10 cellular contexts compared by ENCODE assay signal in the genomic region with DNA sequence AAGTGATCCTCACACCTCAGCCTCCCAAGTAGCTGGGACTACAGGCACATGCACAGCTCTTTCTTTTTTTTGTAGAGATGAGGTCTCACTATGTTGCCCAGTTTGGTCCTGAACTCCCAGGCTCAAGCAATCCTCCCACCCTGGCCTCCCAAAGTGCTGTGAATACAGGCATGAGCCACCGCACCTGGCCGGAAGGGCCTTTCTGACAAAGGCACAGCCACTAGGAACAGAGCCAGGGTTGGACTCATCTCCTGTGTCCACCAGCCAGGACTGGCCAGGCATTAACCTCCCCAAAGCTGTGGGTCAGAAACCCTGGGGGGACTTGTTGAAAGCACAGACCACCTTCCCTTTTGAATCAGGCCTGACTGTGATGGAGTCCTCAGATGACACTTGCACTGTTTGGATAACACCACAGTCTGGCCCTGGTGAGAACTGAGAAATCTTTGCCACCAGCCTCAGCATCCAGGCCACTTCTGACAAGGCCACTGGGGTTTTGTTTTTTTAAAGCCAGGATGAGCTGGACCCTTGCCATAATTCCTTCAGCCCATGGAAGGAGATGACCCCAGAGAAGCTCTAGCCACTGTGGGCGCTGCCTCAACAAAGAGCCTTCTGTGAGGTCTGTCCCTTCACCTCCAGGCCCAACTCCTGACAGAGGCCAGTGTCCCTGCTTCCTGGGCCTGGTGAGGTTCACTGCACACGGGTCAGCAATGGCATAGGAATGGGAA. TPM values are rescaled to one million over a fixed set of nuclear protein-coding genes. Genes with fewer than 3 reads are reported as not detected.
A peak's percentile ranks its signal among the peaks of the same experiment; 100 is the strongest.
DNase-seq lines count a peak whose midpoint lies in the region; ATAC-seq and TF ChIP-seq lines count a peak whose summit lies in the region.
"Had no signal": no experiment of that assay in that cellular context is flagged by ENCODE, and none has a peak within 500 bp of the region (broad histone marks: within the 10 kb centered on the region; RNA-seq: fewer than 3 reads in every experiment).

No MANE protein-coding gene starts in this region.

- POLR2A ChIA-PET in Panc1 (lab: Charles Lee): no interaction called here

- no peak for ATAC-seq in Panc1
- ATAC-seq in GM21423 (IDR thresholded peaks at IDR 0.05; ENCODE audit: unreplicated experiment): no peak

- intact Hi-C loops in Panc1 (cut with micrococcal nuclease; ENCODE audit: unreplicated experiment): no loop called here

- no peaks in the 10 kb centered on the region for H3K27me3 ChIP-seq in Panc1 (ENCODE audit: control insufficient read depth, insufficient read depth, low read length)

- peak overlapping the region; percentile 31 for H3K27ac Mint-ChIP-seq in T-helper 1 cell treated with Interleukin-12 subunit alpha and Interleukin-12 subunit beta and Interleukin-4 antibody, amounts not matched to agents 30 μg/mL and 1 μg/mL, for 36 hours
- H3K27ac Mint-ChIP-seq in progenitor cell of endocrine pancreas: no peak overlapping the region

- in situ Hi-C loops in Panc1 (cut with HindIII; ENCODE audit: low pct_unique_long_range_greater_than_20kb, low sequenced_read_pairs): no loop called here

- CTCF ChIA-PET in Panc1 (lab: Charles Lee): interaction anchor here (0.6 to 0.9 kb wide), 2 partner anchors 18 to 24 kb away, joined by 3 to 13 read pairs; no protein-coding TSS in a partner anchor

- no peaks in the 10 kb centered on the region for H3K9me3 Mint-ChIP-seq in T-helper 1 cell treated with Interleukin-12 subunit alpha and Interleukin-12 subunit beta and Interleukin-4 antibody, amounts not matched to agents 30 μg/mL and 1 μg/mL, for 36 hours
- H3K9me3 Mint-ChIP-seq in progenitor cell of endocrine pancreas (ENCODE audit: low read depth): no peaks in the 10 kb centered on the region

- no peak for TF ChIP-seq CTCF in Panc1 (IDR thresholded peaks at IDR 0.05)
- TF ChIP-seq CTCF in progenitor cell of endocrine pancreas (IDR thresholded peaks at IDR 0.05; ENCODE audit: unreplicated experiment): no peak

- H3K4me1 ChIP-seq in Panc1 (ENCODE audit: control insufficient read depth, insufficient read depth, low read length): peaks cover 32% of the 10 kb centered on the region

- H3K4me3 ChIP-seq in Panc1 (ENCODE audit: low read depth in 2 of 2, low read length in 2 of 2): peak overlapping the region in 1 of 2 experiments; percentile 27; a peak in 2 of 4 replicates

- peaks cover 8% of the 10 kb centered on the region for H3K36me3 Mint-ChIP-seq in T-helper 1 cell treated with Interleukin-12 subunit alpha and Interleukin-12 subunit beta and Interleukin-4 antibody, amounts not matched to agents 30 μg/mL and 1 μg/mL, for 36 hours (ENCODE audit: low read depth)
- peaks cover 9% of the 10 kb centered on the region for H3K36me3 Mint-ChIP-seq in progenitor cell of endocrine pancreas (ENCODE audit: insufficient read depth)

- no peaks in the 10 kb centered on the region for H3K9me3 ChIP-seq in Panc1 (ENCODE audit: control insufficient read depth, insufficient read depth, low read depth, low read length)
- H3K9me3 ChIP-seq: thoracic aorta had no signal

- no peak overlapping the region for H3K4me3 Mint-ChIP-seq in T-helper 1 cell treated with Interleukin-12 subunit alpha and Interleukin-12 subunit beta and Interleukin-4 antibody, amounts not matched to agents 30 μg/mL and 1 μg/mL, for 36 hours
- H3K4me3 Mint-ChIP-seq in progenitor cell of endocrine pancreas (ENCODE audit: low read depth): no peak overlapping the region

- H3K27me3 Mint-ChIP-seq in T-helper 1 cell treated with Interleukin-12 subunit alpha and Interleukin-12 subunit beta and Interleukin-4 antibody, amounts not matched to agents 30 μg/mL and 1 μg/mL, for 36 hours (ENCODE audit: low read depth): no peaks in the 10 kb centered on the region
- no peaks in the 10 kb centered on the region for H3K27me3 Mint-ChIP-seq in progenitor cell of endocrine pancreas

- BruUV-seq in Panc1 (replicated peaks; lab: Mats Ljungman, UMichigan): no TSS peak

- H3K36me3 ChIP-seq in Panc1 (ENCODE audit: control insufficient read depth, insufficient read depth, low read length): peaks cover 3% of the 10 kb centered on the region; the same call in 1 of the 2 replicates
- H3K36me3 ChIP-seq: thoracic aorta had no signal

- H3K27ac ChIP-seq in Panc1 (ENCODE audit: low read length) (0 out of 2 replicates have a peak overlapping the region, but pooled peaks have one; percentile 34), epithelial cell of prostate (peak overlapping the region; percentile 76)
- H3K27ac ChIP-seq: 22Rv1 had no signal

- peaks cover 49% of the 10 kb centered on the region for H3K4me1 Mint-ChIP-seq in T-helper 1 cell treated with Interleukin-12 subunit alpha and Interleukin-12 subunit beta and Interleukin-4 antibody, amounts not matched to agents 30 μg/mL and 1 μg/mL, for 36 hours (ENCODE audit: low read depth)
- H3K4me1 Mint-ChIP-seq in progenitor cell of endocrine pancreas (ENCODE audit: low read depth): peaks cover 22% of the 10 kb centered on the region

- DNase-seq in T-helper 1 cell (no peak), Panc1 (ENCODE audit: low read depth, low spot score) (no peak), epithelial cell of prostate (ENCODE audit: low read depth, low spot score) (no peak), pons (ENCODE audit: low spot score) (peak; percentile 46), NCI-H2196 treated with DMSO at 0.1 percent for 48 hours (lab: John Stamatoyannopoulos, UW; ENCODE audit: unreplicated experiment) (no peak), progenitor cell of endocrine pancreas (ENCODE audit: low spot score, unreplicated experiment) (no peak)

RNA-seq across cellular contexts. Expression of gene TKT, which starts 4.8 kb away (rescaled TPM):
- total RNA-seq in Panc1 (2021; ENCODE audit: unreplicated experiment) (338 TPM), progenitor cell of endocrine pancreas (250 and 259 TPM in 2 replicates)
- polyA plus RNA-seq in Panc1 (2012; ENCODE audit: insufficient read length): 307 TPM
